ENCODE assay signal across 17 cellular contexts in genomic region chr20:47809561-47809960, GRCh38. TPM values are rescaled to one million over a fixed set of nuclear protein-coding genes. Genes with fewer than 3 reads are reported as not detected.
DNase-seq lines count a peak whose midpoint lies in the region; ATAC-seq, FAIRE-seq and TF ChIP-seq lines count a peak whose summit lies in the region.
"Had no signal": no experiment of that assay in that cellular context is flagged by ENCODE, and none has a peak within 500 bp of the region (broad histone marks: within the 10 kb centered on the region; RNA-seq: fewer than 3 reads in every experiment).

No MANE protein-coding gene starts in this region.

- H3K27ac Mint-ChIP-seq in Caco-2 (ENCODE audit: unreplicated experiment) (peak overlapping the region; percentile 37), chondrocyte (ENCODE audit: unreplicated experiment) (no peak overlapping the region)
- H3K27ac Mint-ChIP-seq in activated T-helper 1 cell treated with anti-CD3 and anti-CD28 coated beads, Interleukin-12 subunit alpha, Interleukin-12 subunit beta, Interleukin-2, Interleukin-4 antibody, amounts not matched to agents 30 ng/mL and 10 ng/mL and 1 ng/mL, durations not matched to agents 14 hours and 24 hours and 36 hours, result no peak overlapping the region
- H3K27ac Mint-ChIP-seq: activated T-helper 17 cell treated with anti-CD3 and anti-CD28 coated beads, Interleukin-2, amount 50 U/mL, for 72 hours had no signal

- H3K36me3 ChIP-seq in Caco-2 (ENCODE audit: control insufficient read depth, insufficient read depth, low read length), result no peaks in the 10 kb centered on the region
- no peaks in the 10 kb centered on the region for H3K36me3 ChIP-seq in mesendoderm (ENCODE audit: control insufficient read depth, insufficient read depth, low read length)
- H3K36me3 ChIP-seq: gastrocnemius medialis had no signal

- peaks cover 13% of the 10 kb centered on the region for H3K4me1 ChIP-seq in Caco-2
- H3K4me1 ChIP-seq in mesendoderm (ENCODE audit: control insufficient read depth, low read depth, low read length), result no peaks in the 10 kb centered on the region
- H3K4me1 ChIP-seq: gastrocnemius medialis had no signal

- H3K4me3 ChIP-seq in Caco-2 (ENCODE audit: low read depth, low read length) (no peak overlapping the region), mesendoderm (ENCODE audit: low read length) (no peak overlapping the region)
- H3K4me3 ChIP-seq: gastrocnemius medialis had no signal

- H4K5ac ChIP-seq in mesendoderm (ENCODE audit: low read length), result no peak overlapping the region

- peak overlapping the region; percentile 5 for H3K4me3 Mint-ChIP-seq in Caco-2 (ENCODE audit: unreplicated experiment)
- no peak overlapping the region for H3K4me3 Mint-ChIP-seq in chondrocyte (ENCODE audit: unreplicated experiment)
- no peak overlapping the region for H3K4me3 Mint-ChIP-seq in activated T-helper 1 cell treated with anti-CD3 and anti-CD28 coated beads, Interleukin-12 subunit alpha, Interleukin-12 subunit beta, Interleukin-2, Interleukin-4 antibody, amounts not matched to agents 30 ng/mL and 10 ng/mL and 1 ng/mL, durations not matched to agents 14 hours and 24 hours and 36 hours
- H3K4me3 Mint-ChIP-seq: activated T-helper 17 cell treated with anti-CD3 and anti-CD28 coated beads, Interleukin-2, amount 50 U/mL, for 72 hours had no signal

- POLR2A ChIA-PET in Caco-2 (lab: Charles Lee), result no interaction called here

- H3K23ac ChIP-seq in mesendoderm (ENCODE audit: low read length), result no peak overlapping the region

- no peak for ATAC-seq in GM18502 (IDR thresholded peaks at IDR 0.05; ENCODE audit: poor library complexity, unreplicated experiment)
- ATAC-seq: activated T-helper 17 cell treated with anti-CD3 and anti-CD28 coated beads, Interleukin-2, amount 50 U/mL, for 72 hours; gastrocnemius medialis had no signal

- H2BK5ac ChIP-seq in mesendoderm (ENCODE audit: low read length), result no peak overlapping the region

- no peak overlapping the region for H3K4me2 ChIP-seq in mesendoderm (ENCODE audit: low read length)

- no peak overlapping the region for H3K9ac ChIP-seq in mesendoderm (ENCODE audit: low read length)

- H3K56ac ChIP-seq in mesendoderm (ENCODE audit: low read length), result no peak overlapping the region

- TF ChIP-seq CTCF in Caco-2 (IDR thresholded peaks at IDR 0.05; ENCODE audit: insufficient read depth in 1 of 2, low read depth in 1 of 2, low read length in 1 of 2, severe bottlenecking in 1 of 2, unreplicated experiment in 1 of 2), result no peak
- TF ChIP-seq CTCF in chondrocyte (IDR thresholded peaks at IDR 0.05), result no peak

- H3K27me3 ChIP-seq in Caco-2 (replicated peaks; ENCODE audit: control insufficient read depth, insufficient read depth, low read length) (no peaks in the 10 kb centered on the region; the same call in 1 of the 2 replicates), mesendoderm (ENCODE audit: insufficient read depth, low read length, poor library complexity) (no peaks in the 10 kb centered on the region)

- H3K27me3 Mint-ChIP-seq in Caco-2 (ENCODE audit: insufficient read depth, unreplicated experiment) (peaks cover 22% of the 10 kb centered on the region), chondrocyte (ENCODE audit: low read depth) (peaks cover 55% of the 10 kb centered on the region)
- H3K27me3 Mint-ChIP-seq in activated T-helper 1 cell treated with anti-CD3 and anti-CD28 coated beads, Interleukin-12 subunit alpha, Interleukin-12 subunit beta, Interleukin-2, Interleukin-4 antibody, amounts not matched to agents 30 ng/mL and 10 ng/mL and 1 ng/mL, durations not matched to agents 14 hours and 24 hours and 36 hours (ENCODE audit: insufficient read depth), result peaks cover 17% of the 10 kb centered on the region

- CTCF ChIA-PET in Caco-2 (lab: Charles Lee), result interaction anchor here (0.7 kb wide), 1 partner anchor 24 kb away, joined by 6 read pairs; no protein-coding TSS in a partner anchor

- peaks cover 11% of the 10 kb centered on the region for H3K9me3 Mint-ChIP-seq in Caco-2 (ENCODE audit: unreplicated experiment)
- H3K9me3 Mint-ChIP-seq in chondrocyte (ENCODE audit: low read depth), result peaks cover 8% of the 10 kb centered on the region
- H3K9me3 Mint-ChIP-seq in activated T-helper 1 cell treated with anti-CD3 and anti-CD28 coated beads, Interleukin-12 subunit alpha, Interleukin-12 subunit beta, Interleukin-2, Interleukin-4 antibody, amounts not matched to agents 30 ng/mL and 10 ng/mL and 1 ng/mL, durations not matched to agents 14 hours and 24 hours and 36 hours, result no peaks in the 10 kb centered on the region

- FAIRE-seq in HTR-8/SVneo (lab: Jason Lieb, UNC), result no peak
- FAIRE-seq: H54 had no signal

- intact Hi-C loops in Caco-2 (cut with micrococcal nuclease; ENCODE audit: unreplicated experiment), result no loop called here
- intact Hi-C loops in activated T-helper 1 cell treated with anti-CD3 and anti-CD28 coated beads, Interleukin-12 subunit alpha, Interleukin-12 subunit beta, Interleukin-2, Interleukin-4 antibody, amounts not matched to agents 30 ng/mL and 10 ng/mL and 1 ng/mL, durations not matched to agents 14 hours and 24 hours and 36 hours (cut with micrococcal nuclease), result no loop called here

- BruUV-seq in Caco-2 (replicated peaks; lab: Mats Ljungman, UMichigan), result no TSS peak

- H3K36me3 Mint-ChIP-seq in Caco-2 (ENCODE audit: insufficient read depth, unreplicated experiment), result no peaks in the 10 kb centered on the region
- peaks cover 5% of the 10 kb centered on the region for H3K36me3 Mint-ChIP-seq in chondrocyte (ENCODE audit: low read depth)
- no peaks in the 10 kb centered on the region for H3K36me3 Mint-ChIP-seq in activated T-helper 1 cell treated with anti-CD3 and anti-CD28 coated beads, Interleukin-12 subunit alpha, Interleukin-12 subunit beta, Interleukin-2, Interleukin-4 antibody, amounts not matched to agents 30 ng/mL and 10 ng/mL and 1 ng/mL, durations not matched to agents 14 hours and 24 hours and 36 hours (ENCODE audit: low read depth)

- no peak overlapping the region for H2AK5ac ChIP-seq in mesendoderm (ENCODE audit: low read length)

- H3K18ac ChIP-seq in mesendoderm (ENCODE audit: low read length), result peak overlapping the region; percentile 28

- no peak overlapping the region for H4K8ac ChIP-seq in mesendoderm (ENCODE audit: low read depth, low read length)

- no CpG with 5 or more reads among the region's 9 CpGs for WGBS in mesendoderm (ENCODE audit: extremely low coverage, insufficient coverage, low lambda C conversion rate)

- H3K27ac ChIP-seq in mesendoderm (ENCODE audit: low read depth, low read length), result no peak overlapping the region
- H3K27ac ChIP-seq: gastrocnemius medialis had no signal

- no peaks in the 10 kb centered on the region for H3K4me1 Mint-ChIP-seq in Caco-2 (ENCODE audit: low read depth, unreplicated experiment)
- H3K4me1 Mint-ChIP-seq in chondrocyte (ENCODE audit: low read depth), result peaks cover 7% of the 10 kb centered on the region
- no peaks in the 10 kb centered on the region for H3K4me1 Mint-ChIP-seq in activated T-helper 1 cell treated with anti-CD3 and anti-CD28 coated beads, Interleukin-12 subunit alpha, Interleukin-12 subunit beta, Interleukin-2, Interleukin-4 antibody, amounts not matched to agents 30 ng/mL and 10 ng/mL and 1 ng/mL, durations not matched to agents 14 hours and 24 hours and 36 hours (ENCODE audit: low read depth)
- H3K4me1 Mint-ChIP-seq: activated T-helper 17 cell treated with anti-CD3 and anti-CD28 coated beads, Interleukin-2, amount 50 U/mL, for 72 hours had no signal

- H3K79me1 ChIP-seq in mesendoderm (ENCODE audit: low read length), result no peaks in the 10 kb centered on the region

- DNase-seq in Caco-2 (peak; percentile 35 to 85), HTR-8/SVneo (ENCODE audit: insufficient read length, low spot score) (peak; percentile 80), chondrocyte (ENCODE audit: low spot score) (peak; percentile 37), mesendoderm (peak; percentile 77)
- DNase-seq in activated naive CD4-positive, alpha-beta T cell (lab: John Stamatoyannopoulos, UW), result no peak
- DNase-seq in activated CD4-positive, alpha-beta T cell treated with anti-CD3 and anti-CD28 coated beads for 1 hour, result no peak
- DNase-seq in activated T-helper 1 cell treated with anti-CD3 and anti-CD28 coated beads, Interleukin-12 subunit alpha, Interleukin-12 subunit beta, Interleukin-2, Interleukin-4 antibody, amounts not matched to agents 30 ng/mL and 10 ng/mL and 1 ng/mL, durations not matched to agents 14 hours and 24 hours and 36 hours (ENCODE audit: low spot score), result no peak
- DNase-seq: DMS 273 treated with DMSO at 0.1 percent for 48 hours; effector CD8-positive, alpha-beta T cell; gastrocnemius medialis; NCI-H2029; NCI-H526 treated with DMSO at 0.1 percent for 48 hours; RPMI8226; T-helper 9 cell had no signal

- H3K79me2 ChIP-seq in mesendoderm (ENCODE audit: control insufficient read depth, insufficient read depth, low read length), result no peaks in the 10 kb centered on the region

- H3K9me3 ChIP-seq in Caco-2, result no peaks in the 10 kb centered on the region

- no peak overlapping the region for H3K4ac ChIP-seq in mesendoderm (ENCODE audit: low read depth, low read length)

- H2BK120ac ChIP-seq in mesendoderm (ENCODE audit: low read depth, low read length), result no peak overlapping the region

- H2BK15ac ChIP-seq in mesendoderm (replicated peaks; ENCODE audit: low read depth), result no peak overlapping the region

RNA-seq across cellular contexts. Expression of gene SULF2, which starts 24.3 kb away (rescaled TPM):
- total RNA-seq in Caco-2 (2022) (48.6 and 66.1 TPM in 2 replicates), chondrocyte (82.4 to 120 TPM (median 85.7 TPM) in 3 replicates)
- 42.8 TPM for polyA plus RNA-seq in mesendoderm (2013, experiment 1 of 2)
- polyA plus RNA-seq in mesendoderm (2013, experiment 2 of 2), result 40.6 TPM
- 0.52 and 0.66 TPM in 2 replicates for total RNA-seq in activated T-helper 1 cell treated with anti-CD3 and anti-CD28 coated beads, Interleukin-12 subunit alpha, Interleukin-12 subunit beta, Interleukin-2, Interleukin-4 antibody, amounts not matched to agents 30 ng/mL and 10 ng/mL and 1 ng/mL, durations not matched to agents 14 hours and 24 hours and 36 hours

Comparison
In these comparisons a context has a peak if more than half of its experiments do, and no peak if none do; other contexts are left out.
1. DNase-seq: peak in Caco-2 (2 of 2), HTR-8/SVneo (single experiment), chondrocyte (single experiment) and mesendoderm (single experiment); none in activated naive CD4-positive, alpha-beta T cell (0 of 4), activated CD4-positive, alpha-beta T cell treated with anti-CD3 and anti-CD28 coated beads for 1 hour (single experiment) and activated T-helper 1 cell treated with anti-CD3 and anti-CD28 coated beads, Interleukin-12 subunit alpha, Interleukin-12 subunit beta, Interleukin-2, Interleukin-4 antibody, amounts not matched to agents 30 ng/mL and 10 ng/mL and 1 ng/mL, durations not matched to agents 14 hours and 24 hours and 36 hours (single experiment).
2. RNA of gene SULF2, which starts 24.3 kb away (total RNA-seq): 82.4 to 120 TPM in chondrocyte and 48.6 to 66.1 TPM in Caco-2; 0.52 to 0.66 TPM in activated T-helper 1 cell treated with anti-CD3 and anti-CD28 coated beads, Interleukin-12 subunit alpha, Interleukin-12 subunit beta, Interleukin-2, Interleukin-4 antibody, amounts not matched to agents 30 ng/mL and 10 ng/mL and 1 ng/mL, durations not matched to agents 14 hours and 24 hours and 36 hours; every median in the first group is over 10 times any median in the second.